Comparison of ENCODE assay signal across 1 cellular context in genomic region chr4:26404597-26405323, GRCh38.
TF ChIP-seq lines count a peak whose summit lies in the region.

No MANE protein-coding gene starts in this region.

TF ChIP-seq in SK-N-SH treated with all-trans-retinoic acid at 6 μM for 48 hours, 23 proteins besides CTCF, POLR2A, EP300 and RAD21 (continued from another document):
- TF ChIP-seq CREB5 (CRISPR knock-in tag; IDR thresholded peaks at IDR 0.05; ENCODE audit: low read depth) = no peak
- no peak for TF ChIP-seq GLIS3 (CRISPR knock-in tag; IDR thresholded peaks at IDR 0.05)
